In genomic region chr9:93071464-93071863, GRCh38 we compare ENCODE assay signal across 10 cellular contexts. TPM values are rescaled to one million over a fixed set of nuclear protein-coding genes. Genes with fewer than 3 reads are reported as not detected.
DNase-seq lines count a peak whose midpoint lies in the region; ATAC-seq, FAIRE-seq and TF ChIP-seq lines count a peak whose summit lies in the region.
"Had no signal": no experiment of that assay in that cellular context is flagged by ENCODE, and none has a peak within 500 bp of the region (broad histone marks: within the 10 kb centered on the region; RNA-seq: fewer than 3 reads in every experiment).

No MANE protein-coding gene starts in this region.

- H3K4me1 Mint-ChIP-seq in WTC11 = 0 out of 2 replicates have a peak, but pooled peaks cover 2% of the 10 kb centered on the region

- intact Hi-C loops in mucosa of descending colon (cut with DNase I, micrococcal nuclease) = no loop called here

- H3K27ac Mint-ChIP-seq in WTC11 = no peak overlapping the region

- CTCF ChIA-PET in WTC11 (lab: Charles Lee) = interaction anchor here (1.0 to 1.4 kb wide), 2 partner anchors 18 to 83 kb away, joined by 3 to 4 read pairs; no protein-coding TSS in a partner anchor

- WGBS in small intestine, 3 donors = 43 to 79% (median 72%) methylated on average over 7 of the region's 7 CpGs

- H3K27ac ChIP-seq in WERI-Rb-1 = no peak overlapping the region
- H3K27ac ChIP-seq in small intestine (ENCODE audit: low read depth in 1 of 2, low read length in 1 of 2) = peak overlapping the region in 1 of 2 donors; percentile 8

- H3K9me3 Mint-ChIP-seq in WTC11 = no peaks in the 10 kb centered on the region

- DNase-seq in NCI-H748 (lab: John Stamatoyannopoulos, UW; ENCODE audit: unreplicated experiment) (peak; percentile 23), NCI-H748 treated with DMSO at 0.1 percent for 48 hours (lab: John Stamatoyannopoulos, UW) (no peak), HUDEP-2 (lab: John Stamatoyannopoulos, UW; ENCODE audit: unreplicated experiment in 76 of 76) (peak in 65 of 76 experiments; percentile 6 to 77 (median 44)), WTC11 (ENCODE audit: low spot score) (peak; percentile 62), mucosa of descending colon (no peak), WERI-Rb-1 (no peak), small intestine (no peak)
- DNase-seq: AML-193 had no signal

- no peaks in the 10 kb centered on the region for H3K27me3 Mint-ChIP-seq in WTC11 (ENCODE audit: low read depth)

- TF ChIP-seq CTCF in WTC11 (IDR thresholded peaks at IDR 0.05) (no peak), mucosa of descending colon (IDR thresholded peaks at IDR 0.05) (no peak), WERI-Rb-1 (IDR thresholded peaks at IDR 0.05; ENCODE audit: low read depth, low read length) (no peak)

- POLR2A ChIA-PET in WTC11 (lab: Charles Lee) = no interaction called here

- H3K4me3 ChIP-seq in mucosa of descending colon (no peak overlapping the region), WERI-Rb-1 (ENCODE audit: low read depth, low read length) (no peak overlapping the region), small intestine (ENCODE audit: low read depth in 1 of 2, low read length in 2 of 2) (no peak overlapping the region)

- H3K36me3 ChIP-seq in mucosa of descending colon (ENCODE audit: low read depth) (no peaks in the 10 kb centered on the region), WERI-Rb-1 (no peaks in the 10 kb centered on the region), small intestine (ENCODE audit: control insufficient read depth in 2 of 2, insufficient read depth in 2 of 2, low read length in 2 of 2) (no peaks in the 10 kb centered on the region)

- H3K36me3 Mint-ChIP-seq in WTC11 = no peaks in the 10 kb centered on the region

- H3K4me1 ChIP-seq in mucosa of descending colon (ENCODE audit: low read depth) (no peaks in the 10 kb centered on the region), small intestine (ENCODE audit: control insufficient read depth in 2 of 2, insufficient read depth in 1 of 2, low read depth in 1 of 2, low read length in 1 of 2) (no peaks in the 10 kb centered on the region)

- FAIRE-seq in small intestine (lab: Jason Lieb, UNC) = no peak
- FAIRE-seq: keratinocyte had no signal

- H3K9me3 ChIP-seq in mucosa of descending colon (no peaks in the 10 kb centered on the region), WERI-Rb-1 (ENCODE audit: severe bottlenecking) (no peaks in the 10 kb centered on the region), small intestine (ENCODE audit: control insufficient read depth, low read depth) (no peaks in the 10 kb centered on the region)

- H3K27me3 ChIP-seq in WERI-Rb-1 (ENCODE audit: insufficient read depth, low read depth, severe bottlenecking) (no peaks in the 10 kb centered on the region), small intestine (ENCODE audit: control insufficient read depth in 2 of 2, insufficient read depth in 2 of 2, low read length in 2 of 2) (no peaks in the 10 kb centered on the region)

- H3K4me3 Mint-ChIP-seq in WTC11 = no peak overlapping the region

- ATAC-seq in WTC11 (peak; percentile 88), mucosa of descending colon (peak; percentile 34), GM19397 (IDR thresholded peaks at IDR 0.05; ENCODE audit: unreplicated experiment) (no peak)

TF ChIP-seq in WTC11, 78 proteins besides CTCF, POLR2A, EP300 and RAD21:
- TF ChIP-seq USF2 (CRISPR knock-in tag; IDR thresholded peaks at IDR 0.05) = peak; percentile 96
- TF ChIP-seq NR1H2 (CRISPR knock-in tag; IDR thresholded peaks at IDR 0.05) = no peak
- peak; percentile 75 for TF ChIP-seq NFYB (CRISPR knock-in tag; conservative IDR thresholded peaks at IDR 0.05; ENCODE audit: low read depth)
- TF ChIP-seq PRDM15 (CRISPR knock-in tag; IDR thresholded peaks at IDR 0.05) = 0 out of 2 replicates have a peak, but pooled peaks have one; percentile 28
- no peak for TF ChIP-seq ZNF396 (CRISPR knock-in tag; IDR thresholded peaks at IDR 0.05; ENCODE audit: borderline replicate concordance)
- no peak for TF ChIP-seq ERG (CRISPR knock-in tag; IDR thresholded peaks at IDR 0.05)
- peak; percentile 96 for TF ChIP-seq USF1 (CRISPR knock-in tag; IDR thresholded peaks at IDR 0.05)
- TF ChIP-seq FOXK1 (CRISPR knock-in tag; IDR thresholded peaks at IDR 0.05) = no peak

RNA-seq across cellular contexts. Expression of gene SUSD3, which starts 13.0 kb away (rescaled TPM):
- 11.5 to 13.2 TPM (median 11.9 TPM) in 3 replicates for total RNA-seq in WTC11 (2021)
- 1 to 10 TPM; 1.2 to 2.5 (median 1.8) TPM for total RNA-seq in mucosa of descending colon
- 1 to 10 TPM in 2 of 3 donors, not detected in 1; 3.7 to 3.8 TPM for polyA plus RNA-seq in small intestine

RNA-seq across cellular contexts. Expression of gene CARD19, which starts 24.6 kb away (rescaled TPM):
- total RNA-seq in WTC11 (2021) (30.0 to 34.5 TPM (median 32.8 TPM) in 3 replicates), mucosa of descending colon (10 to 100 TPM; 39.1 to 47.8 (median 44.2) TPM)
- polyA plus RNA-seq in small intestine = 10 to 100 TPM; 39.3 to 45.6 (median 44.9) TPM

Comparison
In these comparisons a context has a peak if more than half of its experiments do, and no peak if none do; other contexts are left out.
1. DNase-seq: peak in NCI-H748 (single experiment), HUDEP-2 (65 of 76) and WTC11 (single experiment); none in NCI-H748 treated with DMSO at 0.1 percent for 48 hours (single experiment), mucosa of descending colon (0 of 3), WERI-Rb-1 (single experiment) and small intestine (single experiment).